ENCODE assay signal across 16 cellular contexts in genomic region chr10:86253171-86254072, GRCh38.
DNase-seq lines count a peak whose midpoint lies in the region; ATAC-seq, FAIRE-seq and TF ChIP-seq lines count a peak whose summit lies in the region.
"Had no signal": no experiment of that assay in that cellular context is flagged by ENCODE, and none has a peak within 500 bp of the region (broad histone marks: within the 10 kb centered on the region; RNA-seq: fewer than 3 reads in every experiment).

No MANE protein-coding gene starts in this region.

- H3F3A ChIP-seq in PC-3 (ENCODE audit: low read length, unreplicated experiment): no peaks in the 10 kb centered on the region

- H3K9me3 ChIP-seq in heart right ventricle (peaks cover 0 to 3% (median 0%) of the 10 kb centered on the region in 11 donors), PC-3 (ENCODE audit: low read length) (no peaks in the 10 kb centered on the region)

- H3K27ac ChIP-seq in heart right ventricle (no peak overlapping the region), PC-3 (ENCODE audit: low read length) (no peak overlapping the region)

- no peaks in the 10 kb centered on the region for H3K9me2 ChIP-seq in PC-3 (replicated peaks; ENCODE audit: low read length)

- no peak overlapping the region for H2AFZ ChIP-seq in PC-3 (ENCODE audit: low read length)

- H3K36me3 ChIP-seq in heart right ventricle (no peaks in the 10 kb centered on the region), PC-3 (ENCODE audit: low read depth, low read length) (no peaks in the 10 kb centered on the region)

- H3K4me3 ChIP-seq in heart right ventricle (no peak overlapping the region), PC-3 (ENCODE audit: low read length) (no peak overlapping the region)

- no peak overlapping the region for H3K9ac ChIP-seq in PC-3 (ENCODE audit: low read length)

- intact Hi-C loops in cardiac septum (cut with DNase I): loop anchor here (5.0 kb wide), 1 partner anchor 109 kb away; no protein-coding TSS in a partner anchor
- intact Hi-C loops in heart right ventricle (cut with DNase I): no loop called here
- intact Hi-C loops in PC-3 (cut with micrococcal nuclease): no loop called here

- no peak for FAIRE-seq in GM12891 (lab: Jason Lieb, UNC)
- FAIRE-seq: astrocyte, kidney had no signal

- H3K79me2 ChIP-seq in PC-3 (ENCODE audit: low read length): no peaks in the 10 kb centered on the region

- H4K20me1 ChIP-seq in PC-3 (ENCODE audit: low read length): no peaks in the 10 kb centered on the region

- H3K27me3 ChIP-seq in heart right ventricle (peaks cover 0 to 7% (median 0%) of the 10 kb centered on the region in 7 donors), PC-3 (ENCODE audit: low read length) (no peaks in the 10 kb centered on the region)

- ATAC-seq in heart right ventricle: no peak
- ATAC-seq in PC-3: no peak
- ATAC-seq in HG03571 (IDR thresholded peaks at IDR 0.05; ENCODE audit: unreplicated experiment): no peak
- ATAC-seq in GM21576 (IDR thresholded peaks at IDR 0.05; ENCODE audit: unreplicated experiment): no peak

- TF ChIP-seq CTCF in heart right ventricle (IDR thresholded peaks at IDR 0.05) (no peak), PC-3 (conservative IDR thresholded peaks at IDR 0.05; ENCODE audit: low read depth, low read length) (no peak)

- CTCF ChIA-PET in PC-3 (lab: Charles Lee): no interaction called here

- DNase-seq in cardiac septum (ENCODE audit: low spot score): peak; percentile 70
- DNase-seq in heart right ventricle: no peak
- DNase-seq in PC-3: peak; percentile 4
- peak; percentile 51 for DNase-seq in iPS-NIHi7 (ENCODE audit: extremely low spot score)
- peak; percentile 41 for DNase-seq in ureter (ENCODE audit: low spot score)
- no peak for DNase-seq in GM12891 (ENCODE audit: insufficient read length, low spot score)
- DNase-seq: activated CD4-positive, alpha-beta T cell treated with anti-CD3 and anti-CD28 coated beads for 1 hour; effector CD8-positive, alpha-beta T cell; foreskin fibroblast; HCEC 1CT; kidney; right cardiac atrium; stimulated activated naive CD4-positive, alpha-beta T cell treated with Interleukin-2 at 50 U/mL for 16 hours had no signal

- BruUV-seq in PC-3 (replicated peaks; lab: Mats Ljungman, UMichigan): no TSS peak

- WGBS in heart right ventricle, 2 donors: 48 to 55% methylated on average over 13 of the region's 13 CpGs

- POLR2A ChIA-PET in PC-3 (lab: Charles Lee; ENCODE audit: unreplicated experiment): no interaction called here

- TF ChIP-seq POLR2A in GM12891 (IDR thresholded peaks at IDR 0.05; ENCODE audit: low read depth, low read length): no peak

- H3K4me1 ChIP-seq in heart right ventricle (peaks cover 0 to 3% (median 0%) of the 10 kb centered on the region in 9 donors), PC-3 (ENCODE audit: insufficient read depth, low read length) (no peaks in the 10 kb centered on the region)

- no peak overlapping the region for H3K4me2 ChIP-seq in PC-3 (ENCODE audit: low read length)

TF ChIP-seq in GM12891, 5 proteins besides CTCF, POLR2A, EP300 and RAD21:
- no peak for TF ChIP-seq POLR2AphosphoS5 (IDR thresholded peaks at IDR 0.05; ENCODE audit: low read depth, low read length)
- TF ChIP-seq SPI1 (IDR thresholded peaks at IDR 0.05; ENCODE audit: low read depth, low read length): no peak
- TF ChIP-seq PAX5 (IDR thresholded peaks at IDR 0.05; ENCODE audit: insufficient read depth, low read length, severe bottlenecking): no peak
- no peak for TF ChIP-seq TAF1 (IDR thresholded peaks at IDR 0.05; ENCODE audit: low read depth, low read length)
- TF ChIP-seq POU2F2 (IDR thresholded peaks at IDR 0.05; ENCODE audit: low read depth, low read length): no peak

Comparison
In these comparisons a context has a peak if more than half of its experiments do, and no peak if none do; other contexts are left out.
1. DNase-seq: peak in cardiac septum (single experiment), PC-3 (single experiment), iPS-NIHi7 (single experiment) and ureter (single experiment); none in heart right ventricle (0 of 2) and GM12891 (single experiment).